Comparison of ENCODE assay signal across 23 cellular contexts in genomic region chr16:57883953-57884654, GRCh38.
DNase-seq lines count a peak whose midpoint lies in the region; ATAC-seq and TF ChIP-seq lines count a peak whose summit lies in the region.
"Had no signal": no experiment of that assay in that cellular context is flagged by ENCODE, and none has a peak within 500 bp of the region (broad histone marks: within the 10 kb centered on the region; RNA-seq: fewer than 3 reads in every experiment).

No MANE protein-coding gene starts in this region.

- H3K27ac Mint-ChIP-seq in natural killer cell = no peak overlapping the region
- H3K27ac Mint-ChIP-seq in natural killer cell treated with Interleukin-12 subunit alpha and Interleukin-12 subunit beta and Interleukin-15 and Interleukin-18, amount 100 ng/mL, for 72 hours = peak overlapping the region in 1 of 2 donors; percentile 37
- H3K27ac Mint-ChIP-seq: activated CD4-positive, alpha-beta T cell treated with anti-CD3 and anti-CD28 coated beads, Interleukin-2, amount 10 ng/mL, durations not matched to agents 7 days and 5 days; stimulated activated naive B cell treated with anti-CD40 and anti-IgM and Interleukin-4, amounts not matched to agents 10 μg/mL and 1 μg/mL and 100 μg/mL, for 72 hours had no signal

- no peak for DNase-seq in natural killer cell
- no peak for DNase-seq in natural killer cell treated with Interleukin-12 subunit alpha and Interleukin-12 subunit beta and Interleukin-15 and Interleukin-18, amount 100 ng/mL, for 72 hours (ENCODE audit: low spot score)
- DNase-seq in epithelial cell of esophagus (ENCODE audit: low read depth) = peak; percentile 40
- DNase-seq in lower lobe of right lung = no peak
- peak in 1 of 2 donors; percentile 50 for DNase-seq in aorta
- DNase-seq in hippocampal formation (lab: John Stamatoyannopoulos, UW) = no peak
- no peak for DNase-seq in hypothalamus (lab: John Stamatoyannopoulos, UW)
- DNase-seq in amniotic stem cell (lab: John Stamatoyannopoulos, UW) = no peak
- DNase-seq: activated CD4-positive, alpha-beta T cell treated with anti-CD3 and anti-CD28 coated beads, Interleukin-2, amount 10 ng/mL, durations not matched to agents 7 days and 5 days; activated naive CD4-positive, alpha-beta T cell treated with anti-CD3 and anti-CD28 coated beads, Interleukin-2, amount 50 U/mL, for 16 hours; Caco-2; cortex of kidney; DND-41; HCEC 1CT; mammary epithelial cell; NCI-H1417; occipital lobe; stimulated activated naive B cell treated with anti-CD40 and anti-IgM and Interleukin-4, amounts not matched to agents 10 μg/mL and 1 μg/mL and 100 μg/mL, for 72 hours had no signal

- TF ChIP-seq CTCF in natural killer cell (IDR thresholded peaks at IDR 0.05) (no peak), epithelial cell of esophagus (IDR thresholded peaks at IDR 0.05; ENCODE audit: insufficient read depth, low read depth, low read length, missing control alignments) (no peak), lower lobe of right lung (IDR thresholded peaks at IDR 0.05) (no peak)

- H3K27ac ChIP-seq in lower lobe of right lung = no peak overlapping the region
- no peak overlapping the region for H3K27ac ChIP-seq in aorta (ENCODE audit: low read depth in 1 of 2, low read length in 2 of 2)
- H3K27ac ChIP-seq: vagina had no signal

- intact Hi-C loops in natural killer cell (cut with micrococcal nuclease) (loop anchor here (10.0 kb wide), 1 partner anchor 411 kb away; the partner anchor contains the start of gene PRSS54), lower lobe of right lung (cut with DNase I) (no loop called here), aorta (cut with DNase I) (no loop called here)

- H3K9me3 ChIP-seq in lower lobe of right lung (no peaks in the 10 kb centered on the region), aorta (ENCODE audit: control insufficient read depth, low read length) (no peaks in the 10 kb centered on the region)
- H3K9me3 ChIP-seq: A549, Caco-2, vagina had no signal

- H3K4me1 Mint-ChIP-seq in natural killer cell = peaks cover 23 to 24% of the 10 kb centered on the region in 2 donors
- H3K4me1 Mint-ChIP-seq in natural killer cell treated with Interleukin-12 subunit alpha and Interleukin-12 subunit beta and Interleukin-15 and Interleukin-18, amount 100 ng/mL, for 72 hours (ENCODE audit: low read depth in 2 of 2) = peaks cover 12 to 16% of the 10 kb centered on the region in 2 donors

- H3K36me3 Mint-ChIP-seq in natural killer cell = no peaks in the 10 kb centered on the region
- no peaks in the 10 kb centered on the region for H3K36me3 Mint-ChIP-seq in natural killer cell treated with Interleukin-12 subunit alpha and Interleukin-12 subunit beta and Interleukin-15 and Interleukin-18, amount 100 ng/mL, for 72 hours
- H3K36me3 Mint-ChIP-seq: stimulated activated naive B cell treated with anti-CD40 and anti-IgM and Interleukin-4, amounts not matched to agents 10 μg/mL and 1 μg/mL and 100 μg/mL, for 72 hours had no signal

- H3K27me3 ChIP-seq in lower lobe of right lung (ENCODE audit: low read depth) (peaks cover 26% of the 10 kb centered on the region), aorta (ENCODE audit: control insufficient read depth in 1 of 2, insufficient read depth in 2 of 2, low read length in 1 of 2) (peaks cover 0 to 2% of the 10 kb centered on the region in 2 donors)
- H3K27me3 ChIP-seq: vagina had no signal

- H3K9me3 Mint-ChIP-seq in natural killer cell = no peaks in the 10 kb centered on the region
- H3K9me3 Mint-ChIP-seq in natural killer cell treated with Interleukin-12 subunit alpha and Interleukin-12 subunit beta and Interleukin-15 and Interleukin-18, amount 100 ng/mL, for 72 hours = no peaks in the 10 kb centered on the region
- H3K9me3 Mint-ChIP-seq: activated CD4-positive, alpha-beta T cell treated with anti-CD3 and anti-CD28 coated beads, Interleukin-2, amount 10 ng/mL, durations not matched to agents 7 days and 5 days; stimulated activated naive B cell treated with anti-CD40 and anti-IgM and Interleukin-4, amounts not matched to agents 10 μg/mL and 1 μg/mL and 100 μg/mL, for 72 hours had no signal

- H3K4me3 ChIP-seq in epithelial cell of esophagus (ENCODE audit: low read length) (no peak overlapping the region), lower lobe of right lung (no peak overlapping the region), aorta (ENCODE audit: low read length in 2 of 2) (no peak overlapping the region)
- H3K4me3 ChIP-seq: A549, GM12878, smooth muscle cell, vagina had no signal

- no peaks in the 10 kb centered on the region for H3K36me3 ChIP-seq in lower lobe of right lung
- H3K36me3 ChIP-seq in aorta (ENCODE audit: control insufficient read depth in 1 of 2, insufficient read depth in 2 of 2, low read length in 1 of 2) = no peaks in the 10 kb centered on the region
- H3K36me3 ChIP-seq: vagina, WERI-Rb-1 had no signal

- 12 to 14% methylated on average over 47 to 51 of the region's 51 CpGs for WGBS in aorta, 2 donors

- H3K4me1 ChIP-seq in lower lobe of right lung (no peaks in the 10 kb centered on the region), aorta (ENCODE audit: control insufficient read depth in 1 of 2, insufficient read depth in 2 of 2, low read length in 2 of 2) (no peaks in the 10 kb centered on the region)
- H3K4me1 ChIP-seq: Caco-2 had no signal

- H3K27me3 Mint-ChIP-seq in natural killer cell (ENCODE audit: low read depth in 2 of 2) = peaks cover 9 to 29% of the 10 kb centered on the region in 2 donors
- H3K27me3 Mint-ChIP-seq in natural killer cell treated with Interleukin-12 subunit alpha and Interleukin-12 subunit beta and Interleukin-15 and Interleukin-18, amount 100 ng/mL, for 72 hours = peaks cover 14 to 25% of the 10 kb centered on the region in 2 donors

- ATAC-seq in natural killer cell (peak in 1 of 3 donors; percentile 32), lower lobe of right lung (peak; percentile 25 to 32), aorta (ENCODE audit: low FRiP score) (peak; percentile 40)
- ATAC-seq in natural killer cell treated with Interleukin-12 subunit alpha and Interleukin-12 subunit beta and Interleukin-15 and Interleukin-18, amount 100 ng/mL, for 72 hours = no peak
- ATAC-seq: GM12878; stimulated activated naive B cell treated with anti-CD40 and anti-IgM and Interleukin-4, amounts not matched to agents 10 μg/mL and 1 μg/mL and 100 μg/mL, for 72 hours had no signal

- H3K4me3 Mint-ChIP-seq in natural killer cell = peak overlapping the region; percentile 45
- H3K4me3 Mint-ChIP-seq in natural killer cell treated with Interleukin-12 subunit alpha and Interleukin-12 subunit beta and Interleukin-15 and Interleukin-18, amount 100 ng/mL, for 72 hours = no peak overlapping the region
- H3K4me3 Mint-ChIP-seq: activated CD4-positive, alpha-beta T cell treated with anti-CD3 and anti-CD28 coated beads, Interleukin-2, amount 10 ng/mL, durations not matched to agents 7 days and 5 days; stimulated activated naive B cell treated with anti-CD40 and anti-IgM and Interleukin-4, amounts not matched to agents 10 μg/mL and 1 μg/mL and 100 μg/mL, for 72 hours had no signal

Comparison
In these comparisons a context has a peak if more than half of its experiments do, and no peak if none do; other contexts are left out.
1. ATAC-seq: peak in lower lobe of right lung (2 of 2) and aorta (single experiment); none in natural killer cell treated with Interleukin-12 subunit alpha and Interleukin-12 subunit beta and Interleukin-15 and Interleukin-18, amount 100 ng/mL, for 72 hours (0 of 2).